ENCODE assay signal across 18 cellular contexts in genomic region chr13:86569974-86570373, GRCh38.
"Had no signal": no experiment of that assay in that cellular context is flagged by ENCODE, and none has a peak within 500 bp of the region (broad histone marks: within the 10 kb centered on the region; RNA-seq: fewer than 3 reads in every experiment).

No MANE protein-coding gene starts in this region.

- H3K27ac ChIP-seq: gastrocnemius medialis, heart right ventricle, thoracic aorta, transverse colon had no signal

- H3K9me3 ChIP-seq: gastrocnemius medialis, thoracic aorta, transverse colon had no signal

- H3K36me3 ChIP-seq: gastrocnemius medialis, heart right ventricle, thoracic aorta, transverse colon had no signal

- H3K4me3 ChIP-seq: gastrocnemius medialis, heart right ventricle, thoracic aorta, transverse colon had no signal

- H3K27ac Mint-ChIP-seq: natural killer cell; stimulated activated naive B cell treated with anti-CD40 and anti-IgM and Interleukin-4, amounts not matched to agents 10 μg/mL and 1 μg/mL and 100 μg/mL, for 72 hours; stimulated activated naive CD8-positive, alpha-beta T cell treated with anti-CD3 and anti-CD28 coated beads, Interleukin-15, amount 100 ng/mL, for 72 hours had no signal

- FAIRE-seq: islet of Langerhans had no signal

- H3K4me1 Mint-ChIP-seq: natural killer cell; neural crest cell; stimulated activated naive B cell treated with anti-CD40 and anti-IgM and Interleukin-4, amounts not matched to agents 10 μg/mL and 1 μg/mL and 100 μg/mL, for 72 hours; stimulated activated naive CD8-positive, alpha-beta T cell treated with anti-CD3 and anti-CD28 coated beads, Interleukin-15, amount 100 ng/mL, for 72 hours had no signal

- DNase-seq: effector memory CD4-positive, alpha-beta T cell; erythroblast; gastrocnemius medialis; heart right ventricle; hypothalamus; kidney glomerular epithelial cell; natural killer cell; posterior cingulate gyrus; stimulated activated CD4-positive, alpha-beta T cell treated with anti-CD3 and anti-CD28 coated beads, Interleukin-2, amount 100 ng/mL, for 24 hours; stimulated activated CD4-positive, alpha-beta T cell treated with anti-CD3 and anti-CD28 coated beads, Interleukin-4, amount 100 ng/mL, for 4 hours; stimulated activated naive B cell treated with anti-CD40 and anti-IgM and Interleukin-4, amounts not matched to agents 10 μg/mL and 1 μg/mL and 100 μg/mL, for 72 hours; stimulated activated naive CD8-positive, alpha-beta T cell treated with anti-CD3 and anti-CD28 coated beads, Interleukin-15, amount 100 ng/mL, for 72 hours; transverse colon had no signal

- H3K4me1 ChIP-seq: gastrocnemius medialis, heart right ventricle, transverse colon had no signal

- H3K9me3 Mint-ChIP-seq: neural crest cell had no signal

- H3K27me3 ChIP-seq: gastrocnemius medialis, heart right ventricle, transverse colon had no signal

- ATAC-seq: gastrocnemius medialis; heart right ventricle; left lobe of liver; natural killer cell; sciatic nerve; stimulated activated naive B cell treated with anti-CD40 and anti-IgM and Interleukin-4, amounts not matched to agents 10 μg/mL and 1 μg/mL and 100 μg/mL, for 72 hours; stimulated activated naive CD8-positive, alpha-beta T cell treated with anti-CD3 and anti-CD28 coated beads, Interleukin-15, amount 100 ng/mL, for 72 hours had no signal

- H3K27me3 Mint-ChIP-seq: stimulated activated naive B cell treated with anti-CD40 and anti-IgM and Interleukin-4, amounts not matched to agents 10 μg/mL and 1 μg/mL and 100 μg/mL, for 72 hours; stimulated activated naive CD8-positive, alpha-beta T cell treated with anti-CD3 and anti-CD28 coated beads, Interleukin-15, amount 100 ng/mL, for 72 hours had no signal

- H3K4me3 Mint-ChIP-seq: natural killer cell; neural crest cell; stimulated activated naive B cell treated with anti-CD40 and anti-IgM and Interleukin-4, amounts not matched to agents 10 μg/mL and 1 μg/mL and 100 μg/mL, for 72 hours; stimulated activated naive CD8-positive, alpha-beta T cell treated with anti-CD3 and anti-CD28 coated beads, Interleukin-15, amount 100 ng/mL, for 72 hours had no signal

- H3K36me3 Mint-ChIP-seq: natural killer cell; stimulated activated naive B cell treated with anti-CD40 and anti-IgM and Interleukin-4, amounts not matched to agents 10 μg/mL and 1 μg/mL and 100 μg/mL, for 72 hours had no signal
